21 cellular contexts compared by ENCODE assay signal in genomic region chr14:55349565-55349964, GRCh38.
DNase-seq lines count a peak whose midpoint lies in the region; ATAC-seq and TF ChIP-seq lines count a peak whose summit lies in the region.
"Had no signal": no experiment of that assay in that cellular context is flagged by ENCODE, and none has a peak within 500 bp of the region (broad histone marks: within the 10 kb centered on the region; RNA-seq: fewer than 3 reads in every experiment).

No MANE protein-coding gene starts in this region.

- TF ChIP-seq CTCF in mesothelial cell of epicardium (IDR thresholded peaks at IDR 0.05; ENCODE audit: unreplicated experiment), result no peak
- no peak for TF ChIP-seq CTCF in GM13977 (IDR thresholded peaks at IDR 0.05; ENCODE audit: extremely low read depth, insufficient read depth, missing control alignments)

- DNase-seq in activated naive CD8-positive, alpha-beta T cell treated with anti-CD3 and anti-CD28 coated beads for 36 hours, result no peak
- DNase-seq in mesothelial cell of epicardium (ENCODE audit: low spot score in 2 of 2, unreplicated experiment in 2 of 2) (no peak), D341Med (ENCODE audit: low spot score) (no peak), GM13977 (ENCODE audit: low spot score) (no peak)
- DNase-seq: activated effector memory CD4-positive, alpha-beta T cell treated with Interleukin-2 at 50 U/mL for 16 hours; amniotic stem cell; caudate nucleus; CD8-positive, alpha-beta memory T cell; DND-41; effector CD8-positive, alpha-beta T cell; HCEC 1CT; MV-4-11; NCI-H2029 treated with DMSO at 0.1 percent for 48 hours; NCI-H446 treated with DMSO at 0.1 percent for 48 hours; T-helper 1 cell; WERI-Rb-1 had no signal

- H3K4me3 Mint-ChIP-seq in activated naive CD8-positive, alpha-beta T cell, result no peak overlapping the region
- no peak overlapping the region for H3K4me3 Mint-ChIP-seq in activated naive CD8-positive, alpha-beta T cell treated with anti-CD3 and anti-CD28 coated beads for 36 hours
- peak overlapping the region; percentile 61 for H3K4me3 Mint-ChIP-seq in activated T-helper 17 cell treated with anti-CD3 and anti-CD28 coated beads, Interleukin-2, amount 50 U/mL, for 72 hours
- H3K4me3 Mint-ChIP-seq in mesothelial cell of epicardium, result no peak overlapping the region

- peak overlapping the region; percentile 37 for H3K27ac Mint-ChIP-seq in activated naive CD8-positive, alpha-beta T cell
- H3K27ac Mint-ChIP-seq in activated naive CD8-positive, alpha-beta T cell treated with anti-CD3 and anti-CD28 coated beads for 36 hours, result no peak overlapping the region
- peak overlapping the region; percentile 70 for H3K27ac Mint-ChIP-seq in activated T-helper 17 cell treated with anti-CD3 and anti-CD28 coated beads, Interleukin-2, amount 50 U/mL, for 72 hours
- peak overlapping the region; percentile 93 for H3K27ac Mint-ChIP-seq in mesothelial cell of epicardium

- H3K27me3 Mint-ChIP-seq in activated naive CD8-positive, alpha-beta T cell, result no peaks in the 10 kb centered on the region
- H3K27me3 Mint-ChIP-seq in activated naive CD8-positive, alpha-beta T cell treated with anti-CD3 and anti-CD28 coated beads for 36 hours, result no peaks in the 10 kb centered on the region
- no peaks in the 10 kb centered on the region for H3K27me3 Mint-ChIP-seq in activated T-helper 17 cell treated with anti-CD3 and anti-CD28 coated beads, Interleukin-2, amount 50 U/mL, for 72 hours
- no peaks in the 10 kb centered on the region for H3K27me3 Mint-ChIP-seq in mesothelial cell of epicardium (ENCODE audit: low read depth)
- H3K27me3 Mint-ChIP-seq: CD8-positive, alpha-beta memory T cell had no signal

- H3K4me1 Mint-ChIP-seq in activated naive CD8-positive, alpha-beta T cell (ENCODE audit: low read depth), result peaks cover 32% of the 10 kb centered on the region
- peaks cover 19% of the 10 kb centered on the region for H3K4me1 Mint-ChIP-seq in activated naive CD8-positive, alpha-beta T cell treated with anti-CD3 and anti-CD28 coated beads for 36 hours
- peaks cover 46% of the 10 kb centered on the region for H3K4me1 Mint-ChIP-seq in activated T-helper 17 cell treated with anti-CD3 and anti-CD28 coated beads, Interleukin-2, amount 50 U/mL, for 72 hours
- peaks cover 47% of the 10 kb centered on the region for H3K4me1 Mint-ChIP-seq in mesothelial cell of epicardium

- no peaks in the 10 kb centered on the region for H3K36me3 Mint-ChIP-seq in activated naive CD8-positive, alpha-beta T cell
- peaks cover 5% of the 10 kb centered on the region for H3K36me3 Mint-ChIP-seq in activated naive CD8-positive, alpha-beta T cell treated with anti-CD3 and anti-CD28 coated beads for 36 hours
- H3K36me3 Mint-ChIP-seq in activated T-helper 17 cell treated with anti-CD3 and anti-CD28 coated beads, Interleukin-2, amount 50 U/mL, for 72 hours (ENCODE audit: low read depth), result peaks cover 30% of the 10 kb centered on the region
- H3K36me3 Mint-ChIP-seq in mesothelial cell of epicardium, result peaks cover 8% of the 10 kb centered on the region

- no peaks in the 10 kb centered on the region for H3K9me3 Mint-ChIP-seq in activated naive CD8-positive, alpha-beta T cell (ENCODE audit: low read depth)
- no peaks in the 10 kb centered on the region for H3K9me3 Mint-ChIP-seq in activated naive CD8-positive, alpha-beta T cell treated with anti-CD3 and anti-CD28 coated beads for 36 hours
- no peaks in the 10 kb centered on the region for H3K9me3 Mint-ChIP-seq in activated T-helper 17 cell treated with anti-CD3 and anti-CD28 coated beads, Interleukin-2, amount 50 U/mL, for 72 hours
- no peaks in the 10 kb centered on the region for H3K9me3 Mint-ChIP-seq in mesothelial cell of epicardium
- H3K9me3 Mint-ChIP-seq: CD8-positive, alpha-beta memory T cell had no signal

- in situ Hi-C loops in GM13977 (cut with MboI; ENCODE audit: low pct_unique_long_range_greater_than_20kb, low sequenced_read_pairs, unreplicated experiment), result no loop called here

- no peak for ATAC-seq in activated T-helper 17 cell treated with anti-CD3 and anti-CD28 coated beads, Interleukin-2, amount 50 U/mL, for 72 hours (replicated peaks)
- ATAC-seq in activated CD4-positive, CD25-positive, alpha-beta regulatory T cell treated with anti-CD3 and anti-CD28 coated beads, Interleukin-2, amount 50 U/mL, for 24 hours, result no peak
- no peak for ATAC-seq in HG03097 (IDR thresholded peaks at IDR 0.05; ENCODE audit: low FRiP score, unreplicated experiment)
- ATAC-seq: A549 had no signal
